ENCODE assay signal across 32 cellular contexts in genomic region chr7:84055904-84056615, GRCh38.
DNase-seq lines count a peak whose midpoint lies in the region; ATAC-seq, FAIRE-seq and TF ChIP-seq lines count a peak whose summit lies in the region.
"Had no signal": no experiment of that assay in that cellular context is flagged by ENCODE, and none has a peak within 500 bp of the region (broad histone marks: within the 10 kb centered on the region; RNA-seq: fewer than 3 reads in every experiment).

No MANE protein-coding gene starts in this region.

- BruUV-seq in HepG2 (replicated peaks; lab: Mats Ljungman, UMichigan): no TSS peak

- H3K27me3 ChIP-seq in HepG2 (ENCODE audit: control insufficient read depth in 1 of 2, insufficient read depth in 2 of 2, low read length in 2 of 2): no peaks in the 10 kb centered on the region
- no peaks in the 10 kb centered on the region for H3K27me3 ChIP-seq in right lobe of liver
- H3K27me3 ChIP-seq in adipocyte (replicated peaks; ENCODE audit: control insufficient read depth, insufficient read depth, low read length): no peaks in the 10 kb centered on the region
- no peaks in the 10 kb centered on the region for H3K27me3 ChIP-seq in foreskin keratinocyte
- H3K27me3 ChIP-seq: BE2C, esophagus muscularis mucosa, gastroesophageal sphincter, neural progenitor cell had no signal

- no peaks in the 10 kb centered on the region for H3K36me3 Mint-ChIP-seq in stimulated activated effector memory CD8-positive, alpha-beta T cell treated with anti-CD3 and anti-CD28 coated beads, Interleukin-12 subunit alpha, Interleukin-12 subunit beta, amount 100 ng/mL, for 72 hours
- H3K36me3 Mint-ChIP-seq: activated naive CD8-positive, alpha-beta T cell treated with anti-CD3 and anti-CD28 coated beads, Interleukin-2, amount 10 ng/mL, durations not matched to agents 7 days and 5 days had no signal

- TF ChIP-seq POLR2A in HepG2 (IDR thresholded peaks at IDR 0.05; ENCODE audit: insufficient read depth in 1 of 2, low read depth in 2 of 2, low read length in 2 of 2) (no peak), right lobe of liver (IDR thresholded peaks at IDR 0.05) (no peak)

- no peak for TF ChIP-seq RAD21 in HepG2 (CRISPR knock-in tag; IDR thresholded peaks at IDR 0.05)

- no peak overlapping the region for H3K4me2 ChIP-seq in HepG2 (ENCODE audit: low read depth, low read length)
- H3K4me2 ChIP-seq: neural progenitor cell had no signal

- H2AFZ ChIP-seq in HepG2 (ENCODE audit: low read length): no peak overlapping the region
- H2AFZ ChIP-seq: neural progenitor cell had no signal

- H4K20me1 ChIP-seq in HepG2 (ENCODE audit: insufficient read depth, low read length): no peaks in the 10 kb centered on the region

- no peaks in the 10 kb centered on the region for H3K4me1 Mint-ChIP-seq in stimulated activated effector memory CD8-positive, alpha-beta T cell treated with anti-CD3 and anti-CD28 coated beads, Interleukin-12 subunit alpha, Interleukin-12 subunit beta, amount 100 ng/mL, for 72 hours
- H3K4me1 Mint-ChIP-seq: activated CD4-positive, alpha-beta memory T cell treated with anti-CD3 and anti-CD28 coated beads, Interleukin-2, amount 10 ng/mL, durations not matched to agents 7 days and 5 days had no signal

- in situ Hi-C loops in HepG2 (cut with HindIII; ENCODE audit: extremely low pct_ligation_motif_present, low pct_unique_long_range_greater_than_20kb): no loop called here

- H3K9me3 ChIP-seq in HepG2 (ENCODE audit: low read length) (no peaks in the 10 kb centered on the region), right lobe of liver (no peaks in the 10 kb centered on the region), adipocyte (ENCODE audit: control insufficient read depth, low read length) (no peaks in the 10 kb centered on the region)
- H3K9me3 ChIP-seq: BE2C, esophagus muscularis mucosa, gastroesophageal sphincter, lower lobe of right lung had no signal

- FAIRE-seq in HepG2 (lab: Jason Lieb, UNC) (no peak), urothelium cell line (lab: Jason Lieb, UNC) (peak; percentile 72)
- FAIRE-seq: A204.1, kidney, small intestine, TTC549 had no signal

- POLR2A ChIA-PET in HepG2 (lab: Yijun Ruan, JAX): no interaction called here

- 92% methylated on average over 2 of the region's 2 CpGs for WGBS in HepG2 (ENCODE audit: low lambda C conversion rate)
- WGBS in right lobe of liver (ENCODE audit: insufficient coverage, low coverage, low lambda C conversion rate, missing lambda C conversion rate): 51% methylated on average over 2 of the region's 2 CpGs

- H3K4me1 ChIP-seq in HepG2 (ENCODE audit: insufficient read depth, low read length): peaks cover 33% of the 10 kb centered on the region
- H3K4me1 ChIP-seq in right lobe of liver: no peaks in the 10 kb centered on the region
- H3K4me1 ChIP-seq in adipocyte (ENCODE audit: control insufficient read depth, insufficient read depth, low read length): peaks cover 6% of the 10 kb centered on the region
- H3K4me1 ChIP-seq in foreskin keratinocyte: peaks cover 42% of the 10 kb centered on the region
- H3K4me1 ChIP-seq: BE2C, lower lobe of right lung, neural progenitor cell had no signal

- H3K4me3 ChIP-seq in HepG2 (replicated peaks in 1 of 3; ENCODE audit: insufficient read depth in 1 of 3, low read depth in 2 of 3, low read length in 3 of 3) (no peak overlapping the region), right lobe of liver (no peak overlapping the region), adipocyte (ENCODE audit: low read length) (no peak overlapping the region)
- H3K4me3 ChIP-seq: esophagus muscularis mucosa, gastroesophageal sphincter, lower lobe of right lung, neural progenitor cell had no signal

- H3K36me3 ChIP-seq in HepG2 (replicated peaks in 1 of 2; ENCODE audit: control insufficient read depth in 1 of 2, insufficient read depth in 2 of 2, low read length in 2 of 2) (no peaks in the 10 kb centered on the region), right lobe of liver (no peaks in the 10 kb centered on the region), adipocyte (ENCODE audit: control insufficient read depth, insufficient read depth, low read length, severe bottlenecking) (no peaks in the 10 kb centered on the region)
- H3K36me3 ChIP-seq: BE2C, esophagus muscularis mucosa, gastroesophageal sphincter, lower lobe of right lung had no signal

- TF ChIP-seq EP300 in HepG2 (IDR thresholded peaks at IDR 0.05; ENCODE audit: low read depth in 2 of 2, low read length in 2 of 2): no peak
- no peak for TF ChIP-seq EP300 in HepG2 (CRISPR knock-in tag; IDR thresholded peaks at IDR 0.05; ENCODE audit: borderline replicate concordance)

- no peak for TF ChIP-seq CTCF in HepG2 (CRISPR knock-in tag; IDR thresholded peaks at IDR 0.05)
- TF ChIP-seq CTCF in right lobe of liver (IDR thresholded peaks at IDR 0.05): no peak
- no peak for TF ChIP-seq CTCF in foreskin keratinocyte (conservative IDR thresholded peaks at IDR 0.05)

- no peak overlapping the region for H3K9ac ChIP-seq in HepG2 (ENCODE audit: insufficient read depth, low read depth, low read length)
- no peak overlapping the region for H3K9ac ChIP-seq in adipocyte (ENCODE audit: low read length)
- H3K9ac ChIP-seq: neural progenitor cell had no signal

- H3K27ac Mint-ChIP-seq in stimulated activated effector memory CD8-positive, alpha-beta T cell treated with anti-CD3 and anti-CD28 coated beads, Interleukin-12 subunit alpha, Interleukin-12 subunit beta, amount 100 ng/mL, for 72 hours: no peak overlapping the region
- H3K27ac Mint-ChIP-seq: activated CD4-positive, alpha-beta memory T cell treated with anti-CD3 and anti-CD28 coated beads, Interleukin-2, amount 10 ng/mL, durations not matched to agents 7 days and 5 days; activated naive CD8-positive, alpha-beta T cell treated with anti-CD3 and anti-CD28 coated beads, Interleukin-2, amount 10 ng/mL, durations not matched to agents 7 days and 5 days; neural progenitor cell had no signal

- no peak overlapping the region for H3K4me3 Mint-ChIP-seq in stimulated activated effector memory CD8-positive, alpha-beta T cell treated with anti-CD3 and anti-CD28 coated beads, Interleukin-12 subunit alpha, Interleukin-12 subunit beta, amount 100 ng/mL, for 72 hours
- H3K4me3 Mint-ChIP-seq: activated CD4-positive, alpha-beta memory T cell treated with anti-CD3 and anti-CD28 coated beads, Interleukin-2, amount 10 ng/mL, durations not matched to agents 7 days and 5 days; activated naive CD8-positive, alpha-beta T cell treated with anti-CD3 and anti-CD28 coated beads, Interleukin-2, amount 10 ng/mL, durations not matched to agents 7 days and 5 days; neural progenitor cell had no signal

- DNase-seq in HepG2 (ENCODE audit: low spot score) (no peak), right lobe of liver (no peak), adipocyte (ENCODE audit: low read depth) (peak; percentile 44), foreskin keratinocyte (peak; percentile 69 to 83), urothelium cell line (ENCODE audit: low spot score) (peak; percentile 48), COLO668 (lab: John Stamatoyannopoulos, UW; ENCODE audit: unreplicated experiment) (no peak), NCI-H1105 (lab: John Stamatoyannopoulos, UW) (no peak)
- no peak for DNase-seq in stimulated activated effector memory CD8-positive, alpha-beta T cell treated with anti-CD3 and anti-CD28 coated beads, Interleukin-12 subunit alpha, Interleukin-12 subunit beta, amount 100 ng/mL, for 72 hours (ENCODE audit: low spot score in 2 of 2)
- DNase-seq: activated CD4-positive, alpha-beta memory T cell treated with anti-CD3 and anti-CD28 coated beads, Interleukin-2, amount 10 ng/mL, durations not matched to agents 7 days and 5 days; activated CD4-positive, CD25-positive, alpha-beta regulatory T cell treated with anti-CD3 and anti-CD28 coated beads, Interleukin-2, amount 50 U/mL, for 72 hours; activated effector memory CD4-positive, alpha-beta T cell treated with Interleukin-2 at 50 U/mL for 16 hours; activated naive CD8-positive, alpha-beta T cell treated with anti-CD3 and anti-CD28 coated beads, Interleukin-2, amount 10 ng/mL, durations not matched to agents 7 days and 5 days; BE2C; cerebellar nuclear complex; DMS79; effector CD8-positive, alpha-beta T cell; GF-D8; H9; hypothalamus; KBM-7; kidney; lower lobe of right lung; NCI-H1436 treated with DMSO at 0.1 percent for 48 hours; small intestine; stimulated activated CD4-positive, alpha-beta T cell treated with anti-CD3 and anti-CD28 coated beads, Interleukin-1b, Interleukin-23, amount 100 ng/mL, for 48 hours; substantia nigra; T-helper 1 cell had no signal

- CTCF ChIA-PET in HepG2 (lab: Yijun Ruan, JAX; ENCODE audit: low intra/inter-chr PET ratio, low total read pairs): no interaction called here

- H3K79me2 ChIP-seq in HepG2 (ENCODE audit: insufficient read depth, low read length): no peaks in the 10 kb centered on the region

- no peak overlapping the region for H3K27ac ChIP-seq in HepG2 (ENCODE audit: extremely low read length, insufficient read depth, low read length)
- H3K27ac ChIP-seq in right lobe of liver: no peak overlapping the region
- H3K27ac ChIP-seq in foreskin keratinocyte: peak overlapping the region; percentile 91
- H3K27ac ChIP-seq: esophagus muscularis mucosa, gastroesophageal sphincter, lower lobe of right lung, neural progenitor cell had no signal

- peaks cover 6% of the 10 kb centered on the region for H3K9me3 Mint-ChIP-seq in stimulated activated effector memory CD8-positive, alpha-beta T cell treated with anti-CD3 and anti-CD28 coated beads, Interleukin-12 subunit alpha, Interleukin-12 subunit beta, amount 100 ng/mL, for 72 hours
- H3K9me3 Mint-ChIP-seq: activated CD4-positive, alpha-beta memory T cell treated with anti-CD3 and anti-CD28 coated beads, Interleukin-2, amount 10 ng/mL, durations not matched to agents 7 days and 5 days; activated naive CD8-positive, alpha-beta T cell treated with anti-CD3 and anti-CD28 coated beads, Interleukin-2, amount 10 ng/mL, durations not matched to agents 7 days and 5 days had no signal

- no peak for ATAC-seq in HepG2
- no peak for ATAC-seq in right lobe of liver
- ATAC-seq in foreskin keratinocyte: peak; percentile 11
- no peak for ATAC-seq in stimulated activated effector memory CD8-positive, alpha-beta T cell treated with anti-CD3 and anti-CD28 coated beads, Interleukin-12 subunit alpha, Interleukin-12 subunit beta, amount 100 ng/mL, for 72 hours
- ATAC-seq: gastroesophageal sphincter, lower lobe of right lung had no signal

- intact Hi-C loops in HepG2 (cut with micrococcal nuclease; ENCODE audit: unreplicated experiment) (no loop called here), right lobe of liver (cut with DNase I) (no loop called here)

TF ChIP-seq in HepG2, 621 proteins besides CTCF, POLR2A, EP300 and RAD21 (continues in another document):
- no peak for TF ChIP-seq MTF2 (CRISPR knock-in tag; IDR thresholded peaks at IDR 0.05; ENCODE audit: borderline replicate concordance)
- TF ChIP-seq MAFK (conservative IDR thresholded peaks at IDR 0.05 in 1 of 2, IDR thresholded peaks at IDR 0.05 in 1 of 2; ENCODE audit: low read length in 2 of 2): peak; percentile 31 to 79; a peak in 2 of 4 replicates
- no peak for TF ChIP-seq ZNF564 (CRISPR knock-in tag; IDR thresholded peaks at IDR 0.05)
- TF ChIP-seq JDP2 (CRISPR knock-in tag; IDR thresholded peaks at IDR 0.05; ENCODE audit: borderline replicate concordance): no peak
- no peak for TF ChIP-seq GATAD2A (CRISPR knock-in tag; IDR thresholded peaks at IDR 0.05)

Comparison
In these comparisons a context has a peak if more than half of its experiments do, and no peak if none do; other contexts are left out.
1. DNase-seq: peak in adipocyte (single experiment), foreskin keratinocyte (2 of 2) and urothelium cell line (single experiment); none in HepG2 (single experiment), right lobe of liver (0 of 3), COLO668 (single experiment), NCI-H1105 (single experiment) and stimulated activated effector memory CD8-positive, alpha-beta T cell treated with anti-CD3 and anti-CD28 coated beads, Interleukin-12 subunit alpha, Interleukin-12 subunit beta, amount 100 ng/mL, for 72 hours (0 of 2).